ENCODE assay signal across 4 cellular contexts in the genomic region with DNA sequence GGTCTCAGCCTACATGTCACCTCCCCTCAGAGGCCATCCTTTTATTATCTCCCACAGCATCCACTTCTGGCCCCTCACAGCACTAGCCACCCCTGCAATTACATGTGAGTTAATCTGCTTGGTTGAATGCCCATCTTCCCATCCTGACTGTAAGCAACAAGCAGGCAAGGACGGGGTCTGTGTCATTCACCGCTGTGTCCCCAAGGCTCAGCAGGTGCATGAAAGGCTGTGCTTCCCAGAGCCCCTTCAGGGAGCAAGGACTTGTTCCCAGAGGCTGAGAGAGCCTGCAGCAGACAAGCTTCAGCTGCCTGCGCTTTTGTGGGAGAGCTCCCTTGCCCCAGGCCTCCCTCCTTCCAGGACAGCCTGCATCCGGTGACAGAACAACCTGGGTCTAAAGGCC.
"Had no signal": no experiment of that assay in that cellular context is flagged by ENCODE, and none has a peak within 500 bp of the region (broad histone marks: within the 10 kb centered on the region; RNA-seq: fewer than 3 reads in every experiment).

No MANE protein-coding gene starts in this region.

- H3K4me3 Mint-ChIP-seq: GM23338, H9 had no signal

- H2AFZ ChIP-seq: GM23338 had no signal

- H3K4me1 Mint-ChIP-seq: GM23338, H9 had no signal

- H3K4me3 ChIP-seq: GM23338 had no signal

- H3K9me3 Mint-ChIP-seq: GM23338 had no signal

- H3K4me2 ChIP-seq: GM23338 had no signal

- ATAC-seq: GM23338 had no signal

- H3K27ac Mint-ChIP-seq: GM23338, H9 had no signal

- DNase-seq: H9, HCEC 1CT, IMR-90 had no signal
